ENCODE assay signal across 2 cellular contexts in the genomic region with DNA sequence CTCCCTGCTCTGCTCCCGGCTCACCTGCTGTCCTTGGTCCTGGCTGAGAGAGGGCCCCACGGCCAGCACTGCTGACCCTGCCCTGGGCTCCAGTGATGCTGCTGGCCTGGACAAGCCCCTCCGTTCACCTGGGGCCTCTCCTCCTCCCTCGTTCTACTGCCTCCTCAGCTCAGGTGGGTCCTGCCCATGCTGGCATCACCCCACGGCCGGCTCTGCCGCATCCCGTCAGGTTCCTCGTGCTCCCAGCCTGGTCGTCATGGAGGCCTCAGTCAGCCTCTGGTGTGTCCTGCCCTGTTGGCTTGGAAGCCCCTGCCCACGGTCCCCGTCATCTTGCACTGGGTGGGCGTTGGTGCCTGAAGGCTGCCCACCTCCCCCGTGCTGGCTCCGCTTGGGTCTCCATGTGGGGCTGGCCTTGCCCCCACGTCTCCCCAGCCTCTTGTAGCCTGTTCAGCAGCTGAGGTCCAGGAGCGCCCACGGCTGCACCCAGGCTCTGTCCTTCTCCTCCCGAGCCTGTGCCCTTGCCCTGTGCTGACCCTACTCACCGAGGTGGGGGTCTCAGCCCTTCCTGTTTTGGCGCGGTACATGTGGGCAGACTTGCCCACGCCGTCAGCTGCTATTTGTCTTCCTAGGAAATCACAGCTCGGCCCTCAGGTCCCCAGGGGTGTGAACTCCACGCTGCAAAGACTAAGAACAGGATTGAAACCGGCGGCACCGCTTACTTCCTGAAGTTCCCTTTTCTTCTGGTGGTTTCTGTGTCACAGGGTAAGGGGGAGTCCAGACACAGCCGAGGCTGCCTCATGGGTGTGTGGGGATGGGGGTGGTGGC.
TF ChIP-seq lines count a peak whose summit lies in the region.

No MANE protein-coding gene starts in this region.

TF ChIP-seq in Ishikawa, 13 proteins besides CTCF, POLR2A, EP300 and RAD21:
- TF ChIP-seq, protein P1, sequence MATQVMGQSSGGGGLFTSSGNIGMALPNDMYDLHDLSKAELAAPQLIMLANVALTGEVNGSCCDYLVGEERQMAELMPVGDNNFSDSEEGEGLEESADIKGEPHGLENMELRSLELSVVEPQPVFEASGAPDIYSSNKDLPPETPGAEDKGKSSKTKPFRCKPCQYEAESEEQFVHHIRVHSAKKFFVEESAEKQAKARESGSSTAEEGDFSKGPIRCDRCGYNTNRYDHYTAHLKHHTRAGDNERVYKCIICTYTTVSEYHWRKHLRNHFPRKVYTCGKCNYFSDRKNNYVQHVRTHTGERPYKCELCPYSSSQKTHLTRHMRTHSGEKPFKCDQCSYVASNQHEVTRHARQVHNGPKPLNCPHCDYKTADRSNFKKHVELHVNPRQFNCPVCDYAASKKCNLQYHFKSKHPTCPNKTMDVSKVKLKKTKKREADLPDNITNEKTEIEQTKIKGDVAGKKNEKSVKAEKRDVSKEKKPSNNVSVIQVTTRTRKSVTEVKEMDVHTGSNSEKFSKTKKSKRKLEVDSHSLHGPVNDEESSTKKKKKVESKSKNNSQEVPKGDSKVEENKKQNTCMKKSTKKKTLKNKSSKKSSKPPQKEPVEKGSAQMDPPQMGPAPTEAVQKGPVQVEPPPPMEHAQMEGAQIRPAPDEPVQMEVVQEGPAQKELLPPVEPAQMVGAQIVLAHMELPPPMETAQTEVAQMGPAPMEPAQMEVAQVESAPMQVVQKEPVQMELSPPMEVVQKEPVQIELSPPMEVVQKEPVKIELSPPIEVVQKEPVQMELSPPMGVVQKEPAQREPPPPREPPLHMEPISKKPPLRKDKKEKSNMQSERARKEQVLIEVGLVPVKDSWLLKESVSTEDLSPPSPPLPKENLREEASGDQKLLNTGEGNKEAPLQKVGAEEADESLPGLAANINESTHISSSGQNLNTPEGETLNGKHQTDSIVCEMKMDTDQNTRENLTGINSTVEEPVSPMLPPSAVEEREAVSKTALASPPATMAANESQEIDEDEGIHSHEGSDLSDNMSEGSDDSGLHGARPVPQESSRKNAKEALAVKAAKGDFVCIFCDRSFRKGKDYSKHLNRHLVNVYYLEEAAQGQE (IDR thresholded peaks at IDR 0.05; ENCODE audit: low read depth), result peak; percentile 74
- no peak for TF ChIP-seq TAF1 (IDR thresholded peaks at IDR 0.05; ENCODE audit: low read depth)

TF ChIP-seq in liver, 16 proteins besides CTCF, POLR2A, EP300 and RAD21 (continued from another document):
- TF ChIP-seq, protein P1 (IDR thresholded peaks at IDR 0.05), result peak; percentile 91
- TF ChIP-seq HNF4G (IDR thresholded peaks at IDR 0.05) (no peak), JUND (IDR thresholded peaks at IDR 0.05) (no peak), FOXA1 (IDR thresholded peaks at IDR 0.05) (no peak)
